In genomic region chr5:164326219-164326618, GRCh38 we compare ENCODE assay signal across 15 cellular contexts.
DNase-seq lines count a peak whose midpoint lies in the region; ATAC-seq, FAIRE-seq and TF ChIP-seq lines count a peak whose summit lies in the region.
"Had no signal": no experiment of that assay in that cellular context is flagged by ENCODE, and none has a peak within 500 bp of the region (broad histone marks: within the 10 kb centered on the region; RNA-seq: fewer than 3 reads in every experiment).

No MANE protein-coding gene starts in this region.

- no peak for TF ChIP-seq EP300 in H1 (IDR thresholded peaks at IDR 0.05; ENCODE audit: borderline replicate concordance in 1 of 2, low read depth in 2 of 2, low read length in 2 of 2)

- no peak overlapping the region for H4K5ac ChIP-seq in H1 (ENCODE audit: insufficient read length, low read depth, low read length)

- H2BK120ac ChIP-seq in H1 (replicated peaks; ENCODE audit: low read depth, low read length) (no peak overlapping the region), neuronal stem cell (ENCODE audit: low read depth, low read length) (no peak overlapping the region)

- no peaks in the 10 kb centered on the region for H3K4me1 Mint-ChIP-seq in CD4-positive, alpha-beta T cell (ENCODE audit: low read depth)
- no peaks in the 10 kb centered on the region for H3K4me1 Mint-ChIP-seq in activated CD8-positive, alpha-beta T cell treated with anti-CD3 and anti-CD28 coated beads, Interleukin-2, amount 10 ng/mL, durations not matched to agents 7 days and 5 days (ENCODE audit: low read depth)
- H3K4me1 Mint-ChIP-seq: activated naive CD4-positive, alpha-beta T cell treated with anti-CD3 and anti-CD28 coated beads, Interleukin-2, amount 50 U/mL, for 24 hours; CD14-positive monocyte had no signal

- no peak overlapping the region for H3K9ac ChIP-seq in H1 (replicated peaks in 1 of 4; ENCODE audit: extremely low read depth in 1 of 4, low read depth in 3 of 4, low read length in 3 of 4)
- H3K9ac ChIP-seq in neuronal stem cell (ENCODE audit: low read depth, low read length, poor library complexity), result no peak overlapping the region

- ATAC-seq in GM21447 (IDR thresholded peaks at IDR 0.05; ENCODE audit: unreplicated experiment), result peak; percentile 57
- ATAC-seq in CD4-positive, alpha-beta T cell (ENCODE audit: poor library complexity), result no peak
- no peak for ATAC-seq in HG03439 (IDR thresholded peaks at IDR 0.05; ENCODE audit: unreplicated experiment)
- no peak for ATAC-seq in activated CD8-positive, alpha-beta T cell treated with anti-CD3 and anti-CD28 coated beads, Interleukin-2, amount 10 ng/mL, durations not matched to agents 7 days and 5 days

- no peak overlapping the region for H3K56ac ChIP-seq in H1 (replicated peaks; ENCODE audit: insufficient read length, low read depth, low read length)

- H3K36me3 Mint-ChIP-seq in CD4-positive, alpha-beta T cell (ENCODE audit: low read depth), result no peaks in the 10 kb centered on the region
- no peaks in the 10 kb centered on the region for H3K36me3 Mint-ChIP-seq in activated CD8-positive, alpha-beta T cell treated with anti-CD3 and anti-CD28 coated beads, Interleukin-2, amount 10 ng/mL, durations not matched to agents 7 days and 5 days (ENCODE audit: low read depth)
- H3K36me3 Mint-ChIP-seq: activated naive CD4-positive, alpha-beta T cell treated with anti-CD3 and anti-CD28 coated beads, Interleukin-2, amount 50 U/mL, for 24 hours; CD14-positive monocyte had no signal

- no peaks in the 10 kb centered on the region for H3K27me3 ChIP-seq in DOHH2 (ENCODE audit: control insufficient read depth, low read length)
- no peaks in the 10 kb centered on the region for H3K27me3 ChIP-seq in H1 (replicated peaks in 1 of 4; ENCODE audit: control insufficient read depth in 3 of 4, extremely low read depth in 1 of 4, insufficient read depth in 3 of 4, low read length in 3 of 4)
- H3K27me3 ChIP-seq in CD4-positive, alpha-beta T cell (ENCODE audit: control insufficient read depth, insufficient read depth, low read length), result no peaks in the 10 kb centered on the region
- no peaks in the 10 kb centered on the region for H3K27me3 ChIP-seq in neuronal stem cell (ENCODE audit: control insufficient read depth in 3 of 3, insufficient read depth in 3 of 3, low read depth in 1 of 3, low read length in 3 of 3)
- H3K27me3 ChIP-seq: uterus had no signal

- no peaks in the 10 kb centered on the region for H4K20me1 ChIP-seq in DOHH2 (ENCODE audit: control insufficient read depth, insufficient read depth, low read depth, low read length)
- H4K20me1 ChIP-seq in H1 (replicated peaks in 1 of 2; ENCODE audit: control insufficient read depth in 1 of 2, insufficient read depth in 2 of 2, low read length in 2 of 2), result no peaks in the 10 kb centered on the region

- no peak for FAIRE-seq in H1 (lab: Jason Lieb, UNC)

- H2BK12ac ChIP-seq in H1 (ENCODE audit: low read depth, low read length) (no peak overlapping the region), neuronal stem cell (ENCODE audit: low read length) (no peak overlapping the region)

- no peaks in the 10 kb centered on the region for H3K23me2 ChIP-seq in H1 (ENCODE audit: low read depth, low read length)

- H3K4ac ChIP-seq in H1 (replicated peaks; ENCODE audit: insufficient read length, low read depth, low read length), result no peak overlapping the region
- H3K4ac ChIP-seq in neuronal stem cell (ENCODE audit: low read length), result no peak overlapping the region

- H2BK5ac ChIP-seq in H1 (ENCODE audit: low read depth, low read length) (no peak overlapping the region), neuronal stem cell (ENCODE audit: low read length) (no peak overlapping the region)

- no peak overlapping the region for H3K23ac ChIP-seq in H1 (ENCODE audit: insufficient read length)
- H3K23ac ChIP-seq in neuronal stem cell (ENCODE audit: low read depth, low read length, poor library complexity), result no peak overlapping the region

- H3K18ac ChIP-seq in H1 (ENCODE audit: extremely low read depth, low read length), result no peak overlapping the region
- no peak overlapping the region for H3K18ac ChIP-seq in neuronal stem cell (ENCODE audit: low read length)

- H3K4me3 ChIP-seq in DOHH2 (ENCODE audit: low read length) (no peak overlapping the region), H1 (ENCODE audit: extremely low read depth in 1 of 4, insufficient read depth in 2 of 4, low read depth in 3 of 4, low read length in 4 of 4) (no peak overlapping the region), neuronal stem cell (ENCODE audit: low read length in 2 of 2) (no peak overlapping the region)
- H3K4me3 ChIP-seq in Jurkat, Clone E6-1 (ENCODE audit: low read length), result no peak overlapping the region
- H3K4me3 ChIP-seq: uterus had no signal

- no peak overlapping the region for H4K91ac ChIP-seq in H1 (replicated peaks; ENCODE audit: insufficient read length, low read length)
- H4K91ac ChIP-seq in neuronal stem cell (ENCODE audit: low read depth, low read length, poor library complexity), result no peak overlapping the region

- no peak overlapping the region for H2BK15ac ChIP-seq in H1 (ENCODE audit: low read length)
- H2BK15ac ChIP-seq in neuronal stem cell (ENCODE audit: low read length), result no peak overlapping the region

- POLR2A ChIA-PET in H1 (lab: Charles Lee; ENCODE audit: partially characterized antibody), result no interaction called here
- POLR2A ChIA-PET in CD4-positive, alpha-beta T cell (lab: Charles Lee), result no interaction called here
- POLR2A ChIA-PET in activated CD8-positive, alpha-beta T cell treated with anti-CD3 and anti-CD28 coated beads, Interleukin-2, amount 10 ng/mL, durations not matched to agents 7 days and 5 days (lab: Charles Lee), result no interaction called here

- no peak overlapping the region for H4K8ac ChIP-seq in H1 (ENCODE audit: extremely low read depth, insufficient read depth, low read length)
- H4K8ac ChIP-seq in neuronal stem cell (ENCODE audit: low read depth, low read length), result no peak overlapping the region

- no peaks in the 10 kb centered on the region for H3K27me3 Mint-ChIP-seq in CD4-positive, alpha-beta T cell
- no peaks in the 10 kb centered on the region for H3K27me3 Mint-ChIP-seq in activated CD8-positive, alpha-beta T cell treated with anti-CD3 and anti-CD28 coated beads, Interleukin-2, amount 10 ng/mL, durations not matched to agents 7 days and 5 days (ENCODE audit: low read depth)
- H3K27me3 Mint-ChIP-seq: activated naive CD4-positive, alpha-beta T cell treated with anti-CD3 and anti-CD28 coated beads, Interleukin-2, amount 50 U/mL, for 24 hours had no signal

- no peaks in the 10 kb centered on the region for H3K36me3 ChIP-seq in DOHH2 (ENCODE audit: control insufficient read depth, low read length)
- no peaks in the 10 kb centered on the region for H3K36me3 ChIP-seq in H1 (ENCODE audit: control insufficient read depth in 2 of 4, insufficient read depth in 4 of 4, low read length in 3 of 4)
- H3K36me3 ChIP-seq in neuronal stem cell (replicated peaks in 1 of 2; ENCODE audit: control insufficient read depth in 2 of 2, insufficient read depth in 2 of 2, low read length in 2 of 2), result no peaks in the 10 kb centered on the region
- H3K36me3 ChIP-seq: uterus had no signal

- H3K14ac ChIP-seq in H1 (ENCODE audit: insufficient read length), result no peak overlapping the region
- no peak overlapping the region for H3K14ac ChIP-seq in neuronal stem cell (ENCODE audit: low read length)

- peak; percentile 11 for DNase-seq in Jurkat, Clone E6-1 (ENCODE audit: low read depth, low spot score)
- DNase-seq in H1 (ENCODE audit: low read depth in 1 of 2, low spot score in 2 of 2) (no peak), neuronal stem cell (ENCODE audit: low spot score) (no peak)
- DNase-seq in CD4-positive, alpha-beta T cell, result no peak
- no peak for DNase-seq in activated CD8-positive, alpha-beta T cell treated with anti-CD3 and anti-CD28 coated beads, Interleukin-2, amount 10 ng/mL, durations not matched to agents 7 days and 5 days
- DNase-seq: activated CD4-positive, alpha-beta T cell treated with anti-CD3 and anti-CD28 coated beads, Interleukin-2, amount 50 U/mL, for 48 hours; NCI-H1092 treated with DMSO at 0.1 percent for 48 hours; NCI-H774; stimulated activated CD4-positive, alpha-beta T cell treated with anti-CD3 and anti-CD28 coated beads, Interleukin-15, amount 100 ng/mL, for 24 hours; uterus had no signal

- no peaks in the 10 kb centered on the region for H3K9me3 ChIP-seq in DOHH2 (ENCODE audit: control insufficient read depth, insufficient read depth, low read length)
- H3K9me3 ChIP-seq in H1 (ENCODE audit: insufficient read depth in 2 of 2, low read depth in 1 of 2, low read length in 1 of 2), result no peaks in the 10 kb centered on the region; a peak in 2 of 4 replicates
- peaks cover 3% of the 10 kb centered on the region for H3K9me3 ChIP-seq in CD4-positive, alpha-beta T cell (ENCODE audit: control insufficient read depth, low read length)
- H3K9me3 ChIP-seq in neuronal stem cell (replicated peaks in 1 of 2; ENCODE audit: control insufficient read depth in 2 of 2, insufficient read depth in 1 of 2, low read depth in 1 of 2, low read length in 2 of 2), result peaks cover 0 to 38% of the 10 kb centered on the region in 2 donors
- H3K9me3 ChIP-seq: uterus had no signal

- CTCF ChIA-PET in H1 (lab: Charles Lee; ENCODE audit: partially characterized antibody), result interaction anchor here (1.1 to 1.7 kb wide), 3 partner anchors 17 to 178 kb away, joined by 3 to 6 read pairs (median 4); no protein-coding TSS in a partner anchor
- CTCF ChIA-PET in CD4-positive, alpha-beta T cell (lab: Charles Lee), result no interaction called here
- CTCF ChIA-PET in activated CD8-positive, alpha-beta T cell treated with anti-CD3 and anti-CD28 coated beads, Interleukin-2, amount 10 ng/mL, durations not matched to agents 7 days and 5 days (lab: Charles Lee), result no interaction called here

- no peak overlapping the region for H3K27ac Mint-ChIP-seq in CD4-positive, alpha-beta T cell
- H3K27ac Mint-ChIP-seq in activated CD8-positive, alpha-beta T cell treated with anti-CD3 and anti-CD28 coated beads, Interleukin-2, amount 10 ng/mL, durations not matched to agents 7 days and 5 days, result no peak overlapping the region
- H3K27ac Mint-ChIP-seq: activated naive CD4-positive, alpha-beta T cell treated with anti-CD3 and anti-CD28 coated beads, Interleukin-2, amount 50 U/mL, for 24 hours; CD14-positive monocyte had no signal

- H2AK5ac ChIP-seq in H1 (ENCODE audit: low read depth, low read length), result no peak overlapping the region
- H2AK5ac ChIP-seq in neuronal stem cell (ENCODE audit: low read depth, low read length), result no peak overlapping the region

- H3K79me1 ChIP-seq in H1 (ENCODE audit: low read depth, low read length) (no peaks in the 10 kb centered on the region), neuronal stem cell (ENCODE audit: low read depth, low read length) (no peaks in the 10 kb centered on the region)

- peak; percentile 14 to 26; a peak in 2 of 4 replicates for TF ChIP-seq RAD21 in H1 (IDR thresholded peaks at IDR 0.05 in 1 of 2, conservative IDR thresholded peaks at IDR 0.05 in 1 of 2; ENCODE audit: low read depth in 2 of 2, low read length in 2 of 2)

- H3K27ac ChIP-seq in DOHH2 (ENCODE audit: low read depth, low read length) (no peak overlapping the region), H1 (ENCODE audit: low read depth, low read length) (no peak overlapping the region), neuronal stem cell (replicated peaks; ENCODE audit: low read length) (no peak overlapping the region)
- no peak overlapping the region for H3K27ac ChIP-seq in CD4-positive, alpha-beta T cell (ENCODE audit: low read depth, low read length)
- H3K27ac ChIP-seq: uterus had no signal

- intact Hi-C loops in CD4-positive, alpha-beta T cell (cut with DNase I, micrococcal nuclease), result no loop called here

- H2AFZ ChIP-seq in H1 (ENCODE audit: low read length) (no peak overlapping the region), neuronal stem cell (ENCODE audit: low read length) (no peak overlapping the region)

- H2BK20ac ChIP-seq in H1 (ENCODE audit: low read length), result no peak overlapping the region

- no peak overlapping the region for H3K4me2 ChIP-seq in DOHH2 (ENCODE audit: low read length)
- no peak overlapping the region for H3K4me2 ChIP-seq in H1 (ENCODE audit: insufficient read depth in 1 of 2, low read depth in 2 of 2, low read length in 2 of 2)
- H3K4me2 ChIP-seq in neuronal stem cell (ENCODE audit: insufficient read depth, low read length, poor library complexity, severe bottlenecking), result no peak overlapping the region

- H3K4me1 ChIP-seq in DOHH2 (ENCODE audit: control insufficient read depth, low read length), result no peaks in the 10 kb centered on the region
- H3K4me1 ChIP-seq in H1 (replicated peaks in 1 of 4; ENCODE audit: control insufficient read depth in 3 of 4, insufficient read depth in 4 of 4, low read length in 3 of 4), result no peaks in the 10 kb centered on the region
- peaks cover 0 to 3% of the 10 kb centered on the region in 2 donors for H3K4me1 ChIP-seq in neuronal stem cell (ENCODE audit: control insufficient read depth in 2 of 2, insufficient read depth in 1 of 2, low read depth in 1 of 2, low read length in 2 of 2)
- H3K4me1 ChIP-seq: uterus had no signal

- no peaks in the 10 kb centered on the region for H3K79me2 ChIP-seq in DOHH2 (ENCODE audit: control insufficient read depth, low read length)
- no peaks in the 10 kb centered on the region for H3K79me2 ChIP-seq in H1 (ENCODE audit: control insufficient read depth in 1 of 2, insufficient read depth in 2 of 2, low read length in 2 of 2)

- H3K9me3 Mint-ChIP-seq in CD4-positive, alpha-beta T cell, result peaks cover 3% of the 10 kb centered on the region
- peaks cover 4% of the 10 kb centered on the region for H3K9me3 Mint-ChIP-seq in activated CD8-positive, alpha-beta T cell treated with anti-CD3 and anti-CD28 coated beads, Interleukin-2, amount 10 ng/mL, durations not matched to agents 7 days and 5 days (ENCODE audit: insufficient read depth)

- no peak overlapping the region for H3K4me3 Mint-ChIP-seq in CD4-positive, alpha-beta T cell
- no peak overlapping the region for H3K4me3 Mint-ChIP-seq in activated CD8-positive, alpha-beta T cell treated with anti-CD3 and anti-CD28 coated beads, Interleukin-2, amount 10 ng/mL, durations not matched to agents 7 days and 5 days
- H3K4me3 Mint-ChIP-seq: activated naive CD4-positive, alpha-beta T cell treated with anti-CD3 and anti-CD28 coated beads, Interleukin-2, amount 50 U/mL, for 24 hours; CD14-positive monocyte had no signal

- no peak for TF ChIP-seq POLR2A in H1 (IDR thresholded peaks at IDR 0.05; ENCODE audit: control extremely low read depth in 1 of 2, low read depth in 2 of 2, low read length in 2 of 2)

- H3K9me2 ChIP-seq in DOHH2 (replicated peaks; ENCODE audit: control insufficient read depth, low read length), result no peaks in the 10 kb centered on the region

- TF ChIP-seq CTCF in DOHH2 (IDR thresholded peaks at IDR 0.05; ENCODE audit: low read depth, low read length, poor library complexity, severe bottlenecking) (peak; percentile 50), H1 (IDR thresholded peaks at IDR 0.05; ENCODE audit: control extremely low read depth in 1 of 3, insufficient read depth in 1 of 3, low read depth in 1 of 3, low read length in 3 of 3) (peak in 1 of 3 experiments; percentile 59; a peak in 1 of 4 replicates)
- no peak for TF ChIP-seq CTCF in CD4-positive, alpha-beta T cell (IDR thresholded peaks at IDR 0.05)

- H3F3A ChIP-seq in DOHH2 (ENCODE audit: control insufficient read depth, insufficient read depth), result no peaks in the 10 kb centered on the region
